ENCODE assay signal across 1 cellular context in genomic region chr20:63484651-63485403, GRCh38.
TF ChIP-seq lines count a peak whose summit lies in the region.

No MANE protein-coding gene starts in this region.

TF ChIP-seq in SK-N-SH, 30 proteins besides CTCF, POLR2A, EP300 and RAD21 (continued from another document):
- no peak for TF ChIP-seq IRF3 (IDR thresholded peaks at IDR 0.05; ENCODE audit: low read depth, low read length)
- no peak for TF ChIP-seq TCF12 (IDR thresholded peaks at IDR 0.05)
- TF ChIP-seq REST (IDR thresholded peaks at IDR 0.05; ENCODE audit: low read depth, low read length) = no peak
- no peak for TF ChIP-seq ZBTB33 (IDR thresholded peaks at IDR 0.05; ENCODE audit: borderline replicate concordance, low read depth)
- TF ChIP-seq GATA2 (CRISPR knock-in tag; IDR thresholded peaks at IDR 0.05) = no peak
- TF ChIP-seq FOXM1 (IDR thresholded peaks at IDR 0.05; ENCODE audit: low read depth) = no peak
- no peak for TF ChIP-seq RCOR1 (IDR thresholded peaks at IDR 0.05; ENCODE audit: low read length)
